In genomic region chr7:149720372-149721083, GRCh38 we compare ENCODE assay signal across 2 cellular contexts.
TF ChIP-seq lines count a peak whose summit lies in the region.

No MANE protein-coding gene starts in this region.

TF ChIP-seq in GM12878, 131 proteins besides CTCF, POLR2A, EP300 and RAD21 (continued from another document):
- TF ChIP-seq HSF1 (IDR thresholded peaks at IDR 0.05; ENCODE audit: low read depth, low read length), result no peak
- peak; percentile 77 for TF ChIP-seq GATAD2B (conservative IDR thresholded peaks at IDR 0.05; ENCODE audit: low read depth)
- TF ChIP-seq NR2C1 (IDR thresholded peaks at IDR 0.05), result no peak
- TF ChIP-seq LARP7 (IDR thresholded peaks at IDR 0.05), result 0 out of 2 replicates have a peak, but pooled peaks have one; percentile 31
- no peak for TF ChIP-seq BRCA1 (IDR thresholded peaks at IDR 0.05; ENCODE audit: low read depth, low read length)
- no peak for TF ChIP-seq WRNIP1 (IDR thresholded peaks at IDR 0.05; ENCODE audit: borderline replicate concordance, low read depth, low read length)
- TF ChIP-seq DPF2 (IDR thresholded peaks at IDR 0.05), result peak; percentile 88
- peak; percentile 60; the same call in 1 of the 2 replicates for TF ChIP-seq BACH1 (IDR thresholded peaks at IDR 0.05; ENCODE audit: borderline replicate concordance)

TF ChIP-seq in HepG2, 621 proteins besides CTCF, POLR2A, EP300 and RAD21 (continued from another document and continues in another):
- TF ChIP-seq AKNA (CRISPR knock-in tag; IDR thresholded peaks at IDR 0.05; ENCODE audit: borderline replicate concordance), result no peak
- no peak for TF ChIP-seq ZNF318 (CRISPR knock-in tag; IDR thresholded peaks at IDR 0.05)
- TF ChIP-seq MXI1 (IDR thresholded peaks at IDR 0.05; ENCODE audit: borderline replicate concordance, low read depth, low read length), result 0 out of 3 replicates have a peak, but pooled peaks have one; percentile 11
- peak; percentile 23; the same call in 1 of the 2 replicates for TF ChIP-seq HIVEP1 (CRISPR knock-in tag; IDR thresholded peaks at IDR 0.05)
- TF ChIP-seq RBM22 (optimal IDR thresholded peaks at IDR 0.05; ENCODE audit: low read length), result no peak
- no peak for TF ChIP-seq CERS6 (CRISPR knock-in tag; IDR thresholded peaks at IDR 0.05)
- 0 out of 2 replicates have a peak, but pooled peaks have one; percentile 18 for TF ChIP-seq MEF2D (CRISPR knock-in tag; IDR thresholded peaks at IDR 0.05)
- TF ChIP-seq USF2 (IDR thresholded peaks at IDR 0.05; ENCODE audit: low read depth, low read length), result no peak
- TF ChIP-seq USF2 (CRISPR knock-in tag; IDR thresholded peaks at IDR 0.05; ENCODE audit: borderline replicate concordance), result no peak
- TF ChIP-seq KLF16 (CRISPR knock-in tag; IDR thresholded peaks at IDR 0.05), result no peak
- TF ChIP-seq ZNF687 (CRISPR knock-in tag; IDR thresholded peaks at IDR 0.05), result peak; percentile 73
- no peak for TF ChIP-seq MLLT10 (CRISPR knock-in tag; IDR thresholded peaks at IDR 0.05)
- no peak for TF ChIP-seq ZFP36 (IDR thresholded peaks at IDR 0.05; ENCODE audit: borderline replicate concordance, low read depth, low read length, partially characterized antibody)
- 0 out of 4 replicates have a peak, but pooled peaks of 1 of the 2 experiments have one; percentile 36 for TF ChIP-seq HMGXB4 (CRISPR knock-in tag; IDR thresholded peaks at IDR 0.05; ENCODE audit: borderline replicate concordance in 1 of 2, low read depth in 1 of 2)
- TF ChIP-seq RFX5 (IDR thresholded peaks at IDR 0.05; ENCODE audit: low read depth, low read length), result peak; percentile 42; the same call in 1 of the 2 replicates
- TF ChIP-seq MEIS2 (CRISPR knock-in tag; IDR thresholded peaks at IDR 0.05), result no peak
- TF ChIP-seq IRX3 (CRISPR knock-in tag; IDR thresholded peaks at IDR 0.05; ENCODE audit: borderline replicate concordance, low read depth), result 0 out of 2 replicates have a peak, but pooled peaks have one; percentile 30
- peak; percentile 36; the same call in 1 of the 2 replicates for TF ChIP-seq EEA1 (CRISPR knock-in tag; IDR thresholded peaks at IDR 0.05; ENCODE audit: borderline replicate concordance)
- no peak for TF ChIP-seq ZNF496 (CRISPR knock-in tag; IDR thresholded peaks at IDR 0.05; ENCODE audit: insufficient replicate concordance)
- TF ChIP-seq SALL1 (CRISPR knock-in tag; IDR thresholded peaks at IDR 0.05), result peak; percentile 59
- TF ChIP-seq MYNN (CRISPR knock-in tag; IDR thresholded peaks at IDR 0.05; ENCODE audit: low read depth), result no peak
- no peak for TF ChIP-seq HOXA9 (CRISPR knock-in tag; IDR thresholded peaks at IDR 0.05; ENCODE audit: borderline replicate concordance)
- TF ChIP-seq CENPX (CRISPR knock-in tag; IDR thresholded peaks at IDR 0.05), result no peak
